In the genomic region with DNA sequence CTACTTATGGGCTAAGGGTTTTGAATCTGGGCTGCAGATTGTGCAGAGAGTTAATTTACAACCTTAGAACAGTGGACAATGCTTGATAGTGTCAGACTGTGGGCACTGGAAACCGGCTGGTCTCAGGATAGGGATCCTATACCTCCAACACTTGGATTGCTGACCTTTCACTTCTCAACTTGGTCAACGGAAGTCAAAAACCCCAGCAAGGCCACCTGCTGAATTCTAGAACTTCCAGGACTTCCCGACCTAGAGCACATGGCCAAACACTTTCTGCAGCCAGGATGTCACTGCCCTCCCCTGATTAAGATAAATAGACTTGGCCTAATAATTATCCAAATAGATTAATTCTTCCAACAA, we compare ENCODE assay signal across 12 cellular contexts. TPM values are rescaled to one million over a fixed set of nuclear protein-coding genes. Genes with fewer than 3 reads are reported as not detected.
DNase-seq lines count a peak whose midpoint lies in the region; ATAC-seq and TF ChIP-seq lines count a peak whose summit lies in the region.
"Had no signal": no experiment of that assay in that cellular context is flagged by ENCODE, and none has a peak within 500 bp of the region (broad histone marks: within the 10 kb centered on the region; RNA-seq: fewer than 3 reads in every experiment).

No MANE protein-coding gene starts in this region.

- no peak for ATAC-seq in T-cell (replicated peaks in 1 of 4)
- ATAC-seq in gastroesophageal sphincter = no peak
- ATAC-seq in stimulated activated effector memory CD8-positive, alpha-beta T cell treated with anti-CD3 and anti-CD28 coated beads, Interleukin-12 subunit alpha, Interleukin-12 subunit beta, amount 100 ng/mL, for 72 hours = no peak
- ATAC-seq in GM21619 (IDR thresholded peaks at IDR 0.05; ENCODE audit: unreplicated experiment) = no peak

- H3K36me3 Mint-ChIP-seq in T-cell = peaks cover 38% of the 10 kb centered on the region
- H3K36me3 Mint-ChIP-seq in stimulated activated effector memory CD8-positive, alpha-beta T cell treated with anti-CD3 and anti-CD28 coated beads, Interleukin-12 subunit alpha, Interleukin-12 subunit beta, amount 100 ng/mL, for 72 hours = peaks cover 65% of the 10 kb centered on the region

- no peaks in the 10 kb centered on the region for H3K36me3 ChIP-seq in gastroesophageal sphincter
- H3K36me3 ChIP-seq: prostate gland had no signal

- H3K4me3 Mint-ChIP-seq in T-cell = peak overlapping the region; percentile 98 to 99 (median 99)
- H3K4me3 Mint-ChIP-seq in stimulated activated effector memory CD8-positive, alpha-beta T cell treated with anti-CD3 and anti-CD28 coated beads, Interleukin-12 subunit alpha, Interleukin-12 subunit beta, amount 100 ng/mL, for 72 hours = peak overlapping the region; percentile 90

- 68 to 80% methylated on average over 2 to 3 of the region's 3 CpGs for whole genome bisulfite sequencing in gastroesophageal sphincter (ENCODE audit: low coverage in 1 of 2), 2 donors

- peak overlapping the region; percentile 95 to 99 for H3K27ac Mint-ChIP-seq in T-cell
- peak overlapping the region; percentile 97 for H3K27ac Mint-ChIP-seq in stimulated activated effector memory CD8-positive, alpha-beta T cell treated with anti-CD3 and anti-CD28 coated beads, Interleukin-12 subunit alpha, Interleukin-12 subunit beta, amount 100 ng/mL, for 72 hours

- DNase-seq in GM12865 (ENCODE audit: low read depth) (no peak), T-cell (no peak), GM19240 (ENCODE audit: insufficient read length, low spot score) (no peak), NCI-H226 (no peak)
- no peak for DNase-seq in stimulated activated effector memory CD8-positive, alpha-beta T cell treated with anti-CD3 and anti-CD28 coated beads, Interleukin-12 subunit alpha, Interleukin-12 subunit beta, amount 100 ng/mL, for 72 hours (ENCODE audit: low spot score in 2 of 2)
- DNase-seq: DMS 273 treated with DMSO at 0.1 percent for 48 hours, NCI-H510A treated with DMSO at 0.1 percent for 48 hours had no signal

- CTCF ChIA-PET in T-cell (lab: Charles Lee) = interaction anchor here in 1 of 2 donors (1.0 to 2.5 kb wide), 4 partner anchors 15 to 133 kb away, joined by 3 to 8 read pairs (median 4); no protein-coding TSS in a partner anchor

- TF ChIP-seq EP300 in gastroesophageal sphincter (IDR thresholded peaks at IDR 0.05) = no peak

- POLR2A ChIA-PET in T-cell (lab: Charles Lee) = interaction anchor here in 1 of 2 donors (1.2 kb wide), 1 partner anchor 15 kb away, joined by 4 read pairs; no protein-coding TSS in a partner anchor

- no peaks in the 10 kb centered on the region for H3K27me3 Mint-ChIP-seq in T-cell

- no peaks in the 10 kb centered on the region for H3K9me3 ChIP-seq in gastroesophageal sphincter
- H3K9me3 ChIP-seq: prostate gland, SK-N-SH had no signal

- H3K27me3 ChIP-seq in gastroesophageal sphincter = peaks cover 29% of the 10 kb centered on the region

- peaks cover 0 to 30% (median 0%) of the 10 kb centered on the region in 3 donors for H3K4me1 ChIP-seq in gastroesophageal sphincter

- no peak for TF ChIP-seq CTCF in GM12865 (IDR thresholded peaks at IDR 0.05; ENCODE audit: insufficient read depth, low read depth, low read length, missing control alignments)
- TF ChIP-seq CTCF in gastroesophageal sphincter (IDR thresholded peaks at IDR 0.05) = no peak

- peak overlapping the region; percentile 74 for H3K4me3 ChIP-seq in GM12865 (ENCODE audit: low read depth, low read length)
- no peak overlapping the region for H3K4me3 ChIP-seq in gastroesophageal sphincter

- H3K4me1 Mint-ChIP-seq in T-cell = peaks cover 70 to 78% (median 75%) of the 10 kb centered on the region in 3 donors
- peaks cover 82% of the 10 kb centered on the region for H3K4me1 Mint-ChIP-seq in stimulated activated effector memory CD8-positive, alpha-beta T cell treated with anti-CD3 and anti-CD28 coated beads, Interleukin-12 subunit alpha, Interleukin-12 subunit beta, amount 100 ng/mL, for 72 hours

- no peak for TF ChIP-seq POLR2A in gastroesophageal sphincter (IDR thresholded peaks at IDR 0.05)

- no peaks in the 10 kb centered on the region for H3K9me3 Mint-ChIP-seq in T-cell
- H3K9me3 Mint-ChIP-seq in stimulated activated effector memory CD8-positive, alpha-beta T cell treated with anti-CD3 and anti-CD28 coated beads, Interleukin-12 subunit alpha, Interleukin-12 subunit beta, amount 100 ng/mL, for 72 hours = no peaks in the 10 kb centered on the region

- H3K27ac ChIP-seq in gastroesophageal sphincter = peak overlapping the region in 3 of 4 donors; percentile 14 to 57 (median 43)

RNA-seq across cellular contexts. Expression of gene DENND2D, which starts 0.3 kb away (rescaled TPM):
- total RNA-seq in T-cell (100 to 1,000 TPM; 128 to 234 (median 222) TPM), gastroesophageal sphincter (10 to 100 TPM in 1 of 4 donors, 1 to 10 TPM in 3; 1.4 to 16.6 (median 6.4) TPM)

RNA-seq across cellular contexts. Expression of gene CHI3L2, which starts 26.7 kb away (rescaled TPM):
- total RNA-seq in T-cell (10 to 100 TPM in 4 of 5 donors, 1 to 10 TPM in 1; 3.6 to 28.1 (median 10.9) TPM), gastroesophageal sphincter (10 to 100 TPM in 1 of 4 donors, 1 to 10 TPM in 1, under 1 TPM in 1, not detected in 1; 0.42 to 13.1 (median 4.7) TPM)
- total RNA-seq: bronchial epithelial cell had no signal

Comparison
In these comparisons a context has a peak if more than half of its experiments do, and no peak if none do; other contexts are left out.
1. RNA of gene DENND2D, which starts 0.3 kb away (total RNA-seq): 128 to 234 TPM in T-cell; 1.4 to 16.6 TPM in gastroesophageal sphincter; every median in the first group is over 4 times any median in the second.